8 cellular contexts compared by ENCODE assay signal in genomic region chrX:154918060-154918483, GRCh38. TPM values are rescaled to one million over a fixed set of nuclear protein-coding genes. Genes with fewer than 3 reads are reported as not detected.
DNase-seq lines count a peak whose midpoint lies in the region; ATAC-seq, FAIRE-seq and TF ChIP-seq lines count a peak whose summit lies in the region.

No MANE protein-coding gene starts in this region.

- peak in 5 of 10 experiments; percentile 0 to 31 (median 1) for DNase-seq in CD4-positive, alpha-beta T cell
- DNase-seq in NCI-H1417 treated with DMSO at 0.1 percent for 48 hours (lab: John Stamatoyannopoulos, UW) (peak; percentile 10), T-helper 17 cell (peak in 2 of 3 donors; percentile 3 to 6), cerebellar cortex (ENCODE audit: low spot score) (peak; percentile 83), keratinocyte (ENCODE audit: low read depth, low spot score) (peak; percentile 7), omental fat pad (ENCODE audit: low spot score) (no peak)
- DNase-seq in stimulated activated CD4-positive, alpha-beta T cell treated with anti-CD3 and anti-CD28 coated beads, Interleukin-2, amount 100 ng/mL, for 24 hours, result peak; percentile 5 to 16

- no peaks in the 10 kb centered on the region for H3K36me3 ChIP-seq in keratinocyte (ENCODE audit: control insufficient read depth in 2 of 2, extremely low read depth in 1 of 2, insufficient read depth in 2 of 2, low read length in 2 of 2)

- dilution Hi-C loops in keratinocyte (cut with MboI; ENCODE audit: extremely low pct_ligation_motif_present, low sequenced_read_pairs), result no loop called here

- peak; percentile 13 for FAIRE-seq in keratinocyte (lab: Jason Lieb, UNC)

- H4K20me1 ChIP-seq in keratinocyte (ENCODE audit: control insufficient read depth, extremely low read depth, insufficient read depth, low read length), result no peaks in the 10 kb centered on the region

- no peaks in the 10 kb centered on the region for H3K9me3 Mint-ChIP-seq in CD4-positive, alpha-beta T cell

- H3K27ac Mint-ChIP-seq in CD4-positive, alpha-beta T cell, result no peak overlapping the region
- H3K27ac Mint-ChIP-seq in T-helper 17 cell, result no peak overlapping the region

- no peak overlapping the region for H3K27ac ChIP-seq in CD4-positive, alpha-beta T cell (ENCODE audit: low read depth, low read length)
- H3K27ac ChIP-seq in keratinocyte (ENCODE audit: control insufficient read depth, insufficient read depth, low read length), result no peak overlapping the region

- no peaks in the 10 kb centered on the region for H3K4me1 ChIP-seq in keratinocyte (ENCODE audit: control insufficient read depth, extremely low read depth, insufficient read depth, low read length)

- H3K9me3 ChIP-seq in CD4-positive, alpha-beta T cell (ENCODE audit: control insufficient read depth, low read length), result no peaks in the 10 kb centered on the region
- H3K9me3 ChIP-seq in T-helper 17 cell (ENCODE audit: control insufficient read depth, low read length, poor library complexity, severe bottlenecking) (no peaks in the 10 kb centered on the region), keratinocyte (ENCODE audit: control insufficient read depth, low read depth, low read length) (no peaks in the 10 kb centered on the region)

- POLR2A ChIA-PET in CD4-positive, alpha-beta T cell (lab: Charles Lee), result interaction anchor here (0.8 kb wide), 1 partner anchor 8 kb away, joined by 3 read pairs; no protein-coding TSS in a partner anchor

- no peaks in the 10 kb centered on the region for H3K4me1 Mint-ChIP-seq in CD4-positive, alpha-beta T cell (ENCODE audit: low read depth)
- peaks cover 10% of the 10 kb centered on the region for H3K4me1 Mint-ChIP-seq in T-helper 17 cell

- no peak overlapping the region for H3K4me3 ChIP-seq in keratinocyte (ENCODE audit: control insufficient read depth in 2 of 3, extremely low read depth in 1 of 3, insufficient read depth in 2 of 3, low read depth in 1 of 3, low read length in 3 of 3)

- H2AFZ ChIP-seq in keratinocyte (ENCODE audit: control insufficient read depth, low read length), result peak overlapping the region; percentile 17

- peak; percentile 64 for TF ChIP-seq CTCF in CD4-positive, alpha-beta T cell (IDR thresholded peaks at IDR 0.05)
- TF ChIP-seq CTCF in keratinocyte (optimal IDR thresholded peaks at IDR 0.05 in 1 of 3, IDR thresholded peaks at IDR 0.05 in 1 of 3, conservative IDR thresholded peaks at IDR 0.05 in 1 of 3; ENCODE audit: extremely low read depth in 1 of 3, insufficient read depth in 2 of 3, low read length in 3 of 3) (peak; percentile 58 to 62 (median 60)), omental fat pad (IDR thresholded peaks at IDR 0.05) (no peak)

- peak overlapping the region; percentile 50 for H3K4me2 ChIP-seq in keratinocyte (ENCODE audit: control insufficient read depth, extremely low read depth, insufficient read depth, low read depth, low read length)

- intact Hi-C loops in CD4-positive, alpha-beta T cell (cut with DNase I, micrococcal nuclease), result loop anchor here (2.0 to 5.0 kb wide), 3 partner anchors 169 to 903 kb away; no protein-coding TSS in a partner anchor

- no peaks in the 10 kb centered on the region for H3K27me3 ChIP-seq in CD4-positive, alpha-beta T cell (ENCODE audit: control insufficient read depth, insufficient read depth, low read length)
- no peaks in the 10 kb centered on the region for H3K27me3 ChIP-seq in keratinocyte (ENCODE audit: control insufficient read depth, extremely low read depth, insufficient read depth, low read length)

- no peaks in the 10 kb centered on the region for H3K9me1 ChIP-seq in keratinocyte (ENCODE audit: control insufficient read depth, extremely low read depth, insufficient read depth, low read length)

- no peaks in the 10 kb centered on the region for H3K79me2 ChIP-seq in keratinocyte (ENCODE audit: control insufficient read depth, insufficient read depth, low read length)

- H3K36me3 Mint-ChIP-seq in CD4-positive, alpha-beta T cell (ENCODE audit: low read depth), result no peaks in the 10 kb centered on the region
- no peaks in the 10 kb centered on the region for H3K36me3 Mint-ChIP-seq in T-helper 17 cell (ENCODE audit: low read depth)

- H3K9ac ChIP-seq in keratinocyte (ENCODE audit: control insufficient read depth, extremely low read depth, insufficient read depth, low read length), result no peak overlapping the region

- H3K4me3 Mint-ChIP-seq in CD4-positive, alpha-beta T cell, result peak overlapping the region; percentile 72
- peak overlapping the region; percentile 45 for H3K4me3 Mint-ChIP-seq in T-helper 17 cell

- peaks cover 5% of the 10 kb centered on the region for H3K27me3 Mint-ChIP-seq in CD4-positive, alpha-beta T cell
- H3K27me3 Mint-ChIP-seq in T-helper 17 cell, result peaks cover 6% of the 10 kb centered on the region

- peak; percentile 58 for ATAC-seq in CD4-positive, alpha-beta T cell (ENCODE audit: poor library complexity)
- ATAC-seq in GM19324 (IDR thresholded peaks at IDR 0.05; ENCODE audit: low FRiP score, unreplicated experiment), result peak; percentile 70
- peak; percentile 64 for ATAC-seq in T-helper 17 cell
- no peak for ATAC-seq in omental fat pad (ENCODE audit: low FRiP score)

- CTCF ChIA-PET in CD4-positive, alpha-beta T cell (lab: Charles Lee), result interaction anchor here (0.7 to 1.3 kb wide), 2 partner anchors 66 to 168 kb away, joined by 3 to 4 read pairs; no protein-coding TSS in a partner anchor

RNA-seq across cellular contexts. Expression of gene F8A1, which starts 31.9 kb away (rescaled TPM):
- 1 to 10 TPM; 6.4 to 6.5 TPM for total RNA-seq in CD4-positive, alpha-beta T cell
- total RNA-seq in T-helper 17 cell (10 to 100 TPM; 18.0 to 19.0 TPM), omental fat pad (1 to 10 TPM in 3 of 4 donors, under 1 TPM in 1; 0.63 to 9.7 (median 5.5) TPM)
- 1.8 to 3.5 TPM (median 2.8 TPM) in 3 replicates for polyA plus RNA-seq in keratinocyte
- polyA plus RNA-seq in keratinocyte (2011; ENCODE audit: low read depth), result 1.4 TPM
- polyA plus RNA-seq in keratinocyte (2011; cell fraction: cytosol; rRNA removed), result 3.0 TPM in 2 replicates
- 2.8 and 3.0 TPM in 2 replicates for polyA plus RNA-seq in keratinocyte (2011; cell fraction: nucleus; rRNA removed)
- 3.1 and 11.3 TPM in 2 replicates for polyA plus RNA-seq in keratinocyte (2012; ENCODE audit: low replicate concordance)
- 1.5 to 11.3 TPM (median 1.7 TPM) in 3 replicates for polyA minus RNA-seq in keratinocyte
- polyA minus RNA-seq in keratinocyte (2011; cell fraction: cytosol; rRNA and poly(A)+ RNA removed), result not detected
- 0.74 and 1.1 TPM in 2 replicates for polyA minus RNA-seq in keratinocyte (2011; cell fraction: nucleus; rRNA and poly(A)+ RNA removed)

Comparison
In these comparisons a context has a peak if more than half of its experiments do, and no peak if none do; other contexts are left out.
1. CTCF ChIP-seq: peak in CD4-positive, alpha-beta T cell (single experiment) and keratinocyte (3 of 3); none in omental fat pad (0 of 3).